Comparison of ENCODE assay signal across 30 cellular contexts in genomic region chr18:3910507-3910906, GRCh38.
DNase-seq lines count a peak whose midpoint lies in the region; ATAC-seq, FAIRE-seq and TF ChIP-seq lines count a peak whose summit lies in the region.
"Had no signal": no experiment of that assay in that cellular context is flagged by ENCODE, and none has a peak within 500 bp of the region (broad histone marks: within the 10 kb centered on the region; RNA-seq: fewer than 3 reads in every experiment).

No MANE protein-coding gene starts in this region.

- H3K79me2 ChIP-seq in GM23248 (ENCODE audit: insufficient read depth), result no peaks in the 10 kb centered on the region
- H3K79me2 ChIP-seq in astrocyte (ENCODE audit: insufficient read depth, low read length), result no peaks in the 10 kb centered on the region

- H3K9me3 Mint-ChIP-seq in astrocyte (ENCODE audit: unreplicated experiment), result no peaks in the 10 kb centered on the region
- H3K9me3 Mint-ChIP-seq: dendritic cell treated with granulocyte-macrophage colony-stimulating factor and Interleukin-4, amounts not matched to agents 40 ng/mL and 50 ng/mL, for 4 days; GM23338 had no signal

- H3K27ac Mint-ChIP-seq in astrocyte (ENCODE audit: unreplicated experiment), result no peak overlapping the region
- H3K27ac Mint-ChIP-seq: dendritic cell treated with granulocyte-macrophage colony-stimulating factor and Interleukin-4, amounts not matched to agents 40 ng/mL and 50 ng/mL, for 4 days; GM23338 had no signal

- H3K27ac ChIP-seq in GM23248 (no peak overlapping the region; the same call in 1 of the 2 replicates), astrocyte (ENCODE audit: low read depth, low read length) (peak overlapping the region; percentile 54)
- H3K27ac ChIP-seq: BLaER1 treated with 17β-estradiol and CSF1 and Interleukin-3, amounts not matched to agents 10 nM and 100 nM; cardiac muscle cell; pancreas; spleen had no signal

- no peak overlapping the region for H3K4me2 ChIP-seq in GM23248 (ENCODE audit: unreplicated experiment)
- H3K4me2 ChIP-seq in astrocyte (ENCODE audit: low read length), result peak overlapping the region; percentile 36
- H3K4me2 ChIP-seq: BLaER1 treated with 17β-estradiol and CSF1 and Interleukin-3, amounts not matched to agents 10 nM and 100 nM; GM23338 had no signal

- H3K36me3 Mint-ChIP-seq in astrocyte (ENCODE audit: low read depth, unreplicated experiment), result no peaks in the 10 kb centered on the region

- no peaks in the 10 kb centered on the region for H3K9me2 ChIP-seq in GM23248 (ENCODE audit: insufficient read depth)

- TF ChIP-seq CTCF in AG09309 (IDR thresholded peaks at IDR 0.05; ENCODE audit: control insufficient read depth, insufficient read depth, low read depth, low read length, missing control alignments) (no peak), astrocyte (IDR thresholded peaks at IDR 0.05; ENCODE audit: insufficient read depth, low read depth, low read length) (no peak), GM20000 (IDR thresholded peaks at IDR 0.05; ENCODE audit: extremely low read depth, missing control alignments) (no peak)

- H3K4me3 ChIP-seq in AG09309 (ENCODE audit: control insufficient read depth, low read depth, low read length) (no peak overlapping the region), GM23248 (no peak overlapping the region), astrocyte (ENCODE audit: insufficient read depth, low read depth, low read length) (no peak overlapping the region)
- H3K4me3 ChIP-seq: BLaER1 treated with 17β-estradiol and CSF1 and Interleukin-3, amounts not matched to agents 10 nM and 100 nM; cardiac muscle cell; GM23338; lung; pancreas; spleen had no signal

- H3K9me3 ChIP-seq in GM23248 (ENCODE audit: low read depth) (no peaks in the 10 kb centered on the region), astrocyte (ENCODE audit: insufficient read depth, low read depth, low read length) (no peaks in the 10 kb centered on the region)
- H3K9me3 ChIP-seq: BLaER1 treated with 17β-estradiol and CSF1 and Interleukin-3, amounts not matched to agents 10 nM and 100 nM; pancreas; spleen had no signal

- H3K4me3 Mint-ChIP-seq in astrocyte (ENCODE audit: unreplicated experiment), result no peak overlapping the region
- H3K4me3 Mint-ChIP-seq: dendritic cell treated with granulocyte-macrophage colony-stimulating factor and Interleukin-4, amounts not matched to agents 40 ng/mL and 50 ng/mL, for 4 days; GM23338 had no signal

- 60 to 71% methylated on average over 4 of the region's 4 CpGs for WGBS in GM23248 (ENCODE audit: low coverage in 1 of 2, low lambda C conversion rate in 2 of 2, missing lambda C conversion rate in 2 of 2), 2 experiments

- H3K4me1 ChIP-seq in GM23248 (ENCODE audit: insufficient read depth), result 0 out of 2 replicates have a peak, but pooled peaks cover 9% of the 10 kb centered on the region
- H3K4me1 ChIP-seq in astrocyte (ENCODE audit: insufficient read depth, low read length), result peaks cover 5% of the 10 kb centered on the region
- H3K4me1 ChIP-seq: pancreas, spleen had no signal

- H3K27me3 Mint-ChIP-seq in astrocyte (ENCODE audit: low read depth, unreplicated experiment), result no peaks in the 10 kb centered on the region

- in situ Hi-C loops in GM23248 (cut with MboI), result no loop called here

- ATAC-seq in GM19351 (IDR thresholded peaks at IDR 0.05; ENCODE audit: unreplicated experiment) (no peak), HG03469 (IDR thresholded peaks at IDR 0.05; ENCODE audit: unreplicated experiment) (no peak)
- ATAC-seq: GM23338, pancreas had no signal

- DNase-seq in AG09309 (ENCODE audit: low read depth) (peak; percentile 18), GM23248 (peak; percentile 69), astrocyte (ENCODE audit: low read depth) (peak; percentile 70), glomerular endothelial cell (ENCODE audit: extremely low read depth, low read depth, low spot score) (peak; percentile 18), HPDE6-E6E7 (ENCODE audit: extremely low spot score) (no peak), GM20000 (ENCODE audit: low spot score) (no peak)
- DNase-seq: activated CD4-positive, alpha-beta T cell treated with anti-CD3 and anti-CD28 coated beads, Interleukin-2, amount 50 U/mL, for 48 hours; activated CD4-positive, CD25-positive, alpha-beta regulatory T cell; activated CD8-positive, alpha-beta memory T cell treated with anti-CD3 and anti-CD28 coated beads, Interleukin-2, amount 50 U/mL, for 48 hours; activated naive CD4-positive, alpha-beta T cell treated with anti-CD3 and anti-CD28 coated beads, Interleukin-2, amount 50 U/mL, for 16 hours; amniotic stem cell; DMS79; glutamatergic neuron; Karpas-422; NCI-H1694 treated with DMSO at 0.1 percent for 48 hours; NCI-H748 treated with DMSO at 0.1 percent for 48 hours; pancreas; spleen; T-helper 1 cell; trophoblast cell had no signal

- FAIRE-seq in astrocyte (lab: Jason Lieb, UNC), result no peak
- FAIRE-seq: endometrium, keratinocyte, pancreas, RCC 7860 had no signal

- H3K36me3 ChIP-seq in GM23248 (ENCODE audit: low read depth), result no peaks in the 10 kb centered on the region
- H3K36me3 ChIP-seq in astrocyte (ENCODE audit: insufficient read depth, low read length), result no peaks in the 10 kb centered on the region
- H3K36me3 ChIP-seq: BLaER1 treated with 17β-estradiol and CSF1 and Interleukin-3, amounts not matched to agents 10 nM and 100 nM; cardiac muscle cell; pancreas; spleen had no signal

- H4K20me1 ChIP-seq in GM23248 (ENCODE audit: insufficient read depth) (no peaks in the 10 kb centered on the region), astrocyte (ENCODE audit: insufficient read depth, low read length) (no peaks in the 10 kb centered on the region)
- H4K20me1 ChIP-seq: BLaER1 treated with 17β-estradiol and CSF1 and Interleukin-3, amounts not matched to agents 10 nM and 100 nM had no signal

- H2AFZ ChIP-seq in GM23248 (no peak overlapping the region), astrocyte (ENCODE audit: low read depth, low read length) (peak overlapping the region; percentile 20)
- H2AFZ ChIP-seq: GM23338 had no signal

- H3K27me3 ChIP-seq in GM23248 (replicated peaks; ENCODE audit: insufficient read depth) (no peaks in the 10 kb centered on the region), astrocyte (ENCODE audit: insufficient read depth, low read length) (no peaks in the 10 kb centered on the region)
- H3K27me3 ChIP-seq: BLaER1 treated with 17β-estradiol and CSF1 and Interleukin-3, amounts not matched to agents 10 nM and 100 nM; cardiac muscle cell; pancreas; spleen had no signal

- no peaks in the 10 kb centered on the region; the same call in 1 of the 2 replicates for H3F3A ChIP-seq in GM23248 (ENCODE audit: insufficient read depth)

- no peak overlapping the region for H3K9ac ChIP-seq in GM23248
- H3K9ac ChIP-seq in astrocyte (ENCODE audit: low read length), result peak overlapping the region; percentile 8
- H3K9ac ChIP-seq: BLaER1 treated with 17β-estradiol and CSF1 and Interleukin-3, amounts not matched to agents 10 nM and 100 nM had no signal

- peaks cover 17% of the 10 kb centered on the region for H3K4me1 Mint-ChIP-seq in astrocyte (ENCODE audit: low read depth, unreplicated experiment)

Comparison
In these comparisons a context has a peak if more than half of its experiments do, and no peak if none do; other contexts are left out.
1. DNase-seq: peak in AG09309 (single experiment), GM23248 (single experiment), astrocyte (single experiment) and glomerular endothelial cell (single experiment); none in HPDE6-E6E7 (single experiment) and GM20000 (single experiment).